Comparison of ENCODE assay signal across 8 cellular contexts in the genomic region with DNA sequence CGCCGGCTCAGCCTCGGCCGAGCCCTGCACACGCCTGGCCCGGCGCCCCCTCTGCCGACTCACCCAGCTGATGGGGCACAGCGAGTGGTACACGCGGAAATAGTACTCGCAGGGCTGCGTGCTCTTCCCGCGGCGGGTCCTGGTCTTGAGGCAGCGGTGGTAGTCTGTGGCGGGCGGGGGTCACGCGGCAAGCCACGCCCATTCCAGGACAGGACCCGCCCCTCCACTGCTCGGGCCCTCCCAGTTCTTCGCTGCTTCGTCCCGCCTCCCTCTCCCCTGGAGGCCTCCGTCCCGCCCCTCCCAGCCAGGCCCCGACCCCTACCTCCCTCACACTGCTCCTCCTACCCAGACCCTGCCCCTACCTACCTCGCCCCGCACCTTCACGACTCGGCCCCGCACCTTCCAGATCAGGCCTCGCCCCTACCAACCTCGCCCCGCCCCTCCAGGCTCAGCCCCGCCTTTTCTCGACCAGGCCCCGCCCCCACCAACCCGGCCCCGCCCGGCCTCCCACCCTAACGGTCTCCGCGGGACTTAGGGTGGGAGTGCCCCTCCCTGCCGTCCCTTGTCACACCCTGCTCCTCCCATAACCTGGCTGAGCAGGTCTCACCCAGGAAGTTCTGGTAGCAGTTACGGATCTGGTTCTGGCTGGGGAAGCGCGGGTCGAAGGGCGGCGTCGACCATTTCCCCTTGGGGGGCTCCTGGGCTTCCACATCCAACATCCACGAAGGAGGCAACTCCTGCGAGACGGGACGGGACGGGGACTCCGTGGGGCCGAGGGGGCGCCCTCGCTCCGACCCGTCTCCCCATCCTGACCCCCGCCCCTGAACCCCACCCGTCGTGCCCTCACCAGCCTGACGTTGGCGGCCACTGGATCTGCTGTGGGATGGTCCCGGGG. TPM values are rescaled to one million over a fixed set of nuclear protein-coding genes. Genes with fewer than 3 reads are reported as not detected.
A peak's percentile ranks its signal among the peaks of the same experiment; 100 is the strongest.
DNase-seq lines count a peak whose midpoint lies in the region; ATAC-seq lines count a peak whose summit lies in the region.

No MANE protein-coding gene starts in this region.

- DNase-seq in NCI-H446 treated with DMSO at 0.1 percent for 48 hours (lab: John Stamatoyannopoulos, UW) (peak; percentile 2), epidermal melanocyte (ENCODE audit: insufficient read length, low spot score) (peak; percentile 93), mucosa of gallbladder (ENCODE audit: low spot score) (peak; percentile 57), OCI-M2 (lab: John Stamatoyannopoulos, UW; ENCODE audit: unreplicated experiment) (no peak)
- DNase-seq in activated CD8-positive, alpha-beta memory T cell treated with anti-CD3 and anti-CD28 coated beads, Interleukin-2, amount 50 U/mL, for 4 hours: peak; percentile 57
- peak; percentile 77 for DNase-seq in stimulated activated naive CD8-positive, alpha-beta T cell treated with anti-CD3 and anti-CD28 coated beads, Interleukin-15, Interleukin-2, amounts not matched to agents 100 U/mL and 50 U/mL, for 24 hours

- ATAC-seq in GM19438 (IDR thresholded peaks at IDR 0.05; ENCODE audit: low read depth, unreplicated experiment): peak; percentile 56
- ATAC-seq in stimulated activated naive CD8-positive, alpha-beta T cell treated with anti-CD3 and anti-CD28 coated beads, Interleukin-15, Interleukin-2, amounts not matched to agents 100 U/mL and 50 U/mL, for 24 hours: peak; percentile 82
- no peak for ATAC-seq in GM19463 (IDR thresholded peaks at IDR 0.05; ENCODE audit: unreplicated experiment)

RNA-seq across cellular contexts. Expression of a gene that starts 0.5 kb away (rescaled TPM):
- not detected for total RNA-seq in mucosa of gallbladder

RNA-seq across cellular contexts. Expression of a gene that starts 9.0 kb away (rescaled TPM):
- not detected for total RNA-seq in mucosa of gallbladder

RNA-seq across cellular contexts. Expression of a gene that starts 14.4 kb away (rescaled TPM):
- total RNA-seq in mucosa of gallbladder: 24.9 TPM

RNA-seq across cellular contexts. Expression of a gene that starts 16.2 kb away (rescaled TPM):
- 0.69 TPM for total RNA-seq in mucosa of gallbladder

RNA-seq across cellular contexts. Expression of a gene that starts 22.6 kb away (rescaled TPM):
- total RNA-seq in mucosa of gallbladder: not detected
